Comparison of ENCODE assay signal across 1 cellular context in genomic region chr11:85627998-85628770, GRCh38.
A peak's percentile ranks its signal among the peaks of the same experiment; 100 is the strongest.
TF ChIP-seq lines count a peak whose summit lies in the region.

Gene TMEM126B, plus strand, starts transcription at chr11:85628593. Its CDS starts 15 bp downstream, at chr11:85628608.

TF ChIP-seq in K562, 482 proteins besides CTCF, POLR2A, EP300 and RAD21 (continued from another document):
- peak in 1 of 2 experiments; percentile 76; a peak in 2 of 4 replicates for TF ChIP-seq MNT (conservative IDR thresholded peaks at IDR 0.05)
- TF ChIP-seq SIN3B (IDR thresholded peaks at IDR 0.05; ENCODE audit: low read depth) = peak; percentile 94
- TF ChIP-seq ZBTB5 (IDR thresholded peaks at IDR 0.05) = no peak
- 0 out of 2 replicates have a peak, but pooled peaks have one; percentile 23 for TF ChIP-seq FOXP1 (CRISPR knock-in tag; IDR thresholded peaks at IDR 0.05)
- TF ChIP-seq FOXK2 (conservative IDR thresholded peaks at IDR 0.05 in 1 of 2, IDR thresholded peaks at IDR 0.05 in 1 of 2; ENCODE audit: low read depth in 2 of 2) = peak in 1 of 2 experiments; percentile 44; a peak in 2 of 4 replicates
- peak; percentile 35; the same call in 1 of the 2 replicates for TF ChIP-seq CEBPB (tag; IDR thresholded peaks at IDR 0.05)
- no peak for TF ChIP-seq ATF1 (CRISPR knock-in tag; IDR thresholded peaks at IDR 0.05)
- TF ChIP-seq ATF1 (tag; IDR thresholded peaks at IDR 0.05) = peak; percentile 58; the same call in 1 of the 2 replicates
- TF ChIP-seq JUND (IDR thresholded peaks at IDR 0.05; ENCODE audit: borderline replicate concordance, low read depth, low read length) = no peak; the same call in 1 of the 2 replicates
- TF ChIP-seq JUND (tag; IDR thresholded peaks at IDR 0.05; ENCODE audit: borderline replicate concordance, low read depth, low read length) = 0 out of 3 replicates have a peak, but pooled peaks have one; percentile 16
- TF ChIP-seq BHLHE40 (IDR thresholded peaks at IDR 0.05; ENCODE audit: low read length) = peak; percentile 68
- TF ChIP-seq RBFOX2 (IDR thresholded peaks at IDR 0.05; ENCODE audit: low read depth, low read length) = peak; percentile 87
- TF ChIP-seq KDM5B (IDR thresholded peaks at IDR 0.05; ENCODE audit: insufficient replicate concordance, low read depth, low read length) = peak; percentile 89
- peak; percentile 70 to 78 for TF ChIP-seq NRF1 (conservative IDR thresholded peaks at IDR 0.05 in 1 of 2, IDR thresholded peaks at IDR 0.05 in 1 of 2)
- peak; percentile 47; the same call in 1 of the 2 replicates for TF ChIP-seq EHMT2 (IDR thresholded peaks at IDR 0.05)
- no peak for TF ChIP-seq ZNF77 (CRISPR knock-in tag; IDR thresholded peaks at IDR 0.05)
- no peak for TF ChIP-seq ZNF408 (CRISPR knock-in tag; IDR thresholded peaks at IDR 0.05; ENCODE audit: low read depth)
- peak in 1 of 2 experiments; percentile 8; a peak in 1 of 4 replicates for TF ChIP-seq HDAC1 (IDR thresholded peaks at IDR 0.05)
- TF ChIP-seq LEF1 (IDR thresholded peaks at IDR 0.05) = peak; percentile 49; the same call in 1 of the 2 replicates
- TF ChIP-seq E2F4 (CRISPR knock-in tag; IDR thresholded peaks at IDR 0.05; ENCODE audit: low read depth) = peak; percentile 76; the same call in 1 of the 2 replicates
- peak; percentile 90 for TF ChIP-seq RAD51 (IDR thresholded peaks at IDR 0.05; ENCODE audit: borderline replicate concordance, low read depth)
- peak; percentile 14; the same call in 1 of the 2 replicates for TF ChIP-seq KAT7 (CRISPR knock-in tag; IDR thresholded peaks at IDR 0.05; ENCODE audit: borderline replicate concordance)
- TF ChIP-seq ARID4B (CRISPR knock-in tag; IDR thresholded peaks at IDR 0.05) = peak; percentile 2; the same call in 1 of the 2 replicates
- TF ChIP-seq NEUROD1 (IDR thresholded peaks at IDR 0.05; ENCODE audit: borderline replicate concordance, low read depth, low read length, partially characterized antibody) = peak; percentile 35
